In genomic region chr9:131720330-131720729, GRCh38 we compare ENCODE assay signal across 10 cellular contexts. TPM values are rescaled to one million over a fixed set of nuclear protein-coding genes. Genes with fewer than 3 reads are reported as not detected.
DNase-seq lines count a peak whose midpoint lies in the region; ATAC-seq and TF ChIP-seq lines count a peak whose summit lies in the region.
"Had no signal": no experiment of that assay in that cellular context is flagged by ENCODE, and none has a peak within 500 bp of the region (broad histone marks: within the 10 kb centered on the region; RNA-seq: fewer than 3 reads in every experiment).

No MANE protein-coding gene starts in this region.

- peaks cover 22% of the 10 kb centered on the region for H3K9me3 Mint-ChIP-seq in glutamatergic neuron (ENCODE audit: unreplicated experiment)

- peaks cover 23 to 98% (median 52%) of the 10 kb centered on the region in 11 experiments; a peak in 21 of 22 replicates for H4K20me1 ChIP-seq in BLaER1 treated with 17β-estradiol and CSF1 and Interleukin-3, amounts not matched to agents 10 nM and 100 nM
- no peaks in the 10 kb centered on the region for H4K20me1 ChIP-seq in SU-DHL-6 (ENCODE audit: low read depth, low read length)

- H3K27me3 ChIP-seq in BLaER1 treated with 17β-estradiol and CSF1 and Interleukin-3, amounts not matched to agents 10 nM and 100 nM, result no peaks in the 10 kb centered on the region
- no peaks in the 10 kb centered on the region for H3K27me3 ChIP-seq in SU-DHL-6 (ENCODE audit: low read length)

- DNase-seq in glutamatergic neuron (no peak), NCI-H69 (lab: John Stamatoyannopoulos, UW) (no peak), middle frontal gyrus (ENCODE audit: extremely low spot score, low spot score) (no peak), NCI-H2029 (lab: John Stamatoyannopoulos, UW) (no peak)
- DNase-seq: mammary epithelial cell, NCI-H748 treated with DMSO at 0.1 percent for 48 hours had no signal

- peaks cover 12% of the 10 kb centered on the region for H3K27me3 Mint-ChIP-seq in glutamatergic neuron (ENCODE audit: unreplicated experiment)

- peaks cover 37% of the 10 kb centered on the region for H3F3A ChIP-seq in SU-DHL-6 (ENCODE audit: insufficient read depth)

- no peaks in the 10 kb centered on the region for H3K36me3 Mint-ChIP-seq in glutamatergic neuron (ENCODE audit: unreplicated experiment)

- H3K4me2 ChIP-seq in BLaER1 treated with 17β-estradiol and CSF1 and Interleukin-3, amounts not matched to agents 10 nM and 100 nM, result peak overlapping the region; percentile 7 to 82 (median 34); a peak in 15 of 22 replicates
- H3K4me2 ChIP-seq in SU-DHL-6 (ENCODE audit: low read depth, low read length, poor library complexity, severe bottlenecking), result peak overlapping the region; percentile 46

- H3K4me3 ChIP-seq in BLaER1 treated with 17β-estradiol and CSF1 and Interleukin-3, amounts not matched to agents 10 nM and 100 nM, result no peak overlapping the region
- H3K4me3 ChIP-seq in SU-DHL-6 (ENCODE audit: insufficient read depth, low read length, poor library complexity, severe bottlenecking), result no peak overlapping the region

- TF ChIP-seq CTCF in SU-DHL-6 (IDR thresholded peaks at IDR 0.05; ENCODE audit: insufficient read depth, low read length, poor library complexity, severe bottlenecking) (no peak), glutamatergic neuron (IDR thresholded peaks at IDR 0.05; ENCODE audit: partially characterized antibody, unreplicated experiment) (no peak)

- peak overlapping the region; percentile 94 for H3K27ac Mint-ChIP-seq in glutamatergic neuron (ENCODE audit: unreplicated experiment)

- H3K9ac ChIP-seq in BLaER1 treated with 17β-estradiol and CSF1 and Interleukin-3, amounts not matched to agents 10 nM and 100 nM, result peak overlapping the region in 2 of 11 experiments; percentile 60 to 63; a peak in 3 of 22 replicates
- peak overlapping the region; percentile 31; the same call in 1 of the 2 replicates for H3K9ac ChIP-seq in SU-DHL-6 (ENCODE audit: low read length)

- no peaks in the 10 kb centered on the region for H3K9me2 ChIP-seq in SU-DHL-6 (replicated peaks; ENCODE audit: insufficient read depth, low read length)

- peaks cover 0 to 12% (median 7%) of the 10 kb centered on the region in 11 experiments; a peak in 6 of 22 replicates for H3K9me3 ChIP-seq in BLaER1 treated with 17β-estradiol and CSF1 and Interleukin-3, amounts not matched to agents 10 nM and 100 nM (replicated peaks in 1 of 11)
- H3K9me3 ChIP-seq in SU-DHL-6 (ENCODE audit: insufficient read depth, low read length), result no peaks in the 10 kb centered on the region

- ATAC-seq in GM19351 (IDR thresholded peaks at IDR 0.05; ENCODE audit: unreplicated experiment), result peak; percentile 52
- no peak for ATAC-seq in HG03045 (IDR thresholded peaks at IDR 0.05; ENCODE audit: unreplicated experiment)

- H3K4me1 Mint-ChIP-seq in glutamatergic neuron (ENCODE audit: low read depth, unreplicated experiment), result peaks cover 73% of the 10 kb centered on the region

- peaks cover 69 to 99% (median 79%) of the 10 kb centered on the region in 10 experiments for H3K4me1 ChIP-seq in BLaER1 treated with 17β-estradiol and CSF1 and Interleukin-3, amounts not matched to agents 10 nM and 100 nM

- peak overlapping the region; percentile 69 for H3K4me3 Mint-ChIP-seq in glutamatergic neuron (ENCODE audit: unreplicated experiment)

- peaks cover 94% of the 10 kb centered on the region for H3K79me2 ChIP-seq in SU-DHL-6 (ENCODE audit: insufficient read depth, low read length)

- peak overlapping the region in 9 of 11 experiments; percentile 8 to 98 (median 54); a peak in 12 of 22 replicates for H3K27ac ChIP-seq in BLaER1 treated with 17β-estradiol and CSF1 and Interleukin-3, amounts not matched to agents 10 nM and 100 nM
- peak overlapping the region; percentile 72 for H3K27ac ChIP-seq in SU-DHL-6 (ENCODE audit: low read depth, low read length)

- H3K36me3 ChIP-seq in BLaER1 treated with 17β-estradiol and CSF1 and Interleukin-3, amounts not matched to agents 10 nM and 100 nM, result peaks cover 36 to 75% (median 67%) of the 10 kb centered on the region in 11 experiments
- H3K36me3 ChIP-seq in SU-DHL-6 (ENCODE audit: low read length), result no peaks in the 10 kb centered on the region

- no peak overlapping the region for H2AFZ ChIP-seq in SU-DHL-6 (ENCODE audit: low read depth, low read length, severe bottlenecking)

RNA-seq across cellular contexts. Expression of gene RAPGEF1, which starts 19.5 kb away (rescaled TPM):
- total RNA-seq in glutamatergic neuron (ENCODE audit: unreplicated experiment), result 319 TPM
